8 cellular contexts compared by ENCODE assay signal in the genomic region with DNA sequence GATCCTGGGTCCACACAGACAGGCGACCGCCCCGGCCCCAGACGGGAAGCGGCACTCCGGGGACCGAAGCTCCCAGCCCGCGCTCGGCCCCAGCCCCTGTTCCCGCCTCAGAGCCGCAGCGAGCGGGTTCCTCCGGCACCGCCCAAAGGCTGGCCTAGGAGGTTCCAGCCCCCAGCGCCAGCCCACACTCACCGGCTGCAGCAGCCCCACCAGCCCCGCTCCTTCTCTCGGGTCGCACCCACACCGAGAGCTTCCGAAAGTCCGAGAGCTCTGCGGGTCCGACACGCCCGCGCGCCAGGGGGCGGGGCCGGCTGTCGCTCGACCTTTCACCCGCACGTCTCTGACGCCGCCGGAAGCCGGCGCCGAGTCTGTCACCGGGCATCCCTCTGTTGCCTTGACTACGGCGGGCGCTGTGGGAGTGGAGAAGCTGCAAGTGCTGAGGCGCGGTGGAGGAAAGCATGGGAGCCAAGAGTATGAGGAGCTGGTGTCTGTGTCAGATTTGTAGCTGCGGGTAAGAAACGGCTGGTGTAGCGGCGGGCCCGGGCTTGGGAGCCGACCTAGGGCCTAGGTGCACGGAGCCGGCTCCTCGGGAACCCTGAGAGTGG. TPM values are rescaled to one million over a fixed set of nuclear protein-coding genes. Genes with fewer than 3 reads are reported as not detected.
DNase-seq lines count a peak whose midpoint lies in the region; ATAC-seq and TF ChIP-seq lines count a peak whose summit lies in the region.

A gene (minus strand): TSS at position 313 of the 605 bp plus-strand sequence. CDS start 956 bp downstream, outside the sequence.
A gene with protein sequence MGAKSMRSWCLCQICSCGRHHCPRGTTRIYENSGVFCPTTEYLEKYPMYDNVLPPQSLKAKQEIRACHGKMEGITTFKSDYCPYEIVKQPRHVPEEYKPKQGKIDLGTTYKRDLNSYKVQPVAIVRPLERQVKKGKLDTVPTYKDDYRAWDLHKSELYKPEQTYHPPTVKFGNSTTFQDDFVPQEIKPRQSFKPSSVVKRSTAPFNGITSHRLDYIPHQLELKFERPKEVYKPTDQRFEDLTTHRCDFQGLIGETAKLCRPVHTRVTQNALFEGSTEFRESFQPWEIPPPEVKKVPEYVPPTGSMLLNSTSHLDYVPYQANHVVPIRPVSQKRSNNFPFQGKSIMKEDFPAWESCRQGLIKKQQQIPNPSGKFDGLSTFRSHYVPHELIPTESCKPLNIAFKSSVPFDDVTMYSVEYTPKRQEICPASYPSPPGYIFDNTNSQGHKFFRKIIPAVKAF (plus strand): TSS at position 397 of the 605 bp plus-strand sequence. CDS start 62 bp downstream, at position 459.

- no peaks in the 10 kb centered on the region for H3K27me3 Mint-ChIP-seq in activated B cell treated with CpG ODN at 0.5 μM for 24 hours
- no peaks in the 10 kb centered on the region for H3K27me3 Mint-ChIP-seq in central memory CD8-positive, alpha-beta T cell

- H3K4me3 ChIP-seq in AG04450 (ENCODE audit: low read depth, low read length), result peak within 1 kb of the TSS; percentile 78

- CTCF ChIA-PET in AG04450 (lab: Charles Lee) (interaction anchor here (0.6 to 1.7 kb wide), 3 partner anchors 13 to 852 kb away, joined by 3 to 4 read pairs (median 4); no protein-coding TSS in a partner anchor), activated B cell treated with CpG ODN at 0.5 μM for 24 hours (lab: Charles Lee) (no interaction called here)

- no peaks in the 10 kb centered on the region; the same call in 1 of the 2 replicates for H3K9me3 ChIP-seq in AG04450 (ENCODE audit: control insufficient read depth, insufficient read depth, low read length)

- H3K27ac Mint-ChIP-seq in activated B cell treated with CpG ODN at 0.5 μM for 24 hours, result peak within 1 kb of the TSS; percentile 85
- H3K27ac Mint-ChIP-seq in central memory CD8-positive, alpha-beta T cell (ENCODE audit: low read depth), result peak within 1 kb of the TSS; percentile 92

- peaks cover 51% of the 10 kb centered on the region for H3K4me1 Mint-ChIP-seq in activated B cell treated with CpG ODN at 0.5 μM for 24 hours
- H3K4me1 Mint-ChIP-seq in central memory CD8-positive, alpha-beta T cell, result peaks cover 40% of the 10 kb centered on the region

- DNase-seq in AG04450 (ENCODE audit: low read depth, low spot score) (peak; percentile 30), NCI-H2227 (lab: John Stamatoyannopoulos, UW; ENCODE audit: unreplicated experiment) (peak; percentile 90), activated B cell treated with CpG ODN at 0.5 μM for 24 hours (peak; percentile 86), iris pigment epithelial cell (ENCODE audit: low read depth) (peak; percentile 87)
- peak; percentile 77 to 85 for DNase-seq in central memory CD8-positive, alpha-beta T cell (ENCODE audit: low spot score in 2 of 2)
- DNase-seq in stimulated activated CD4-positive, alpha-beta T cell treated with anti-CD3 and anti-CD28 coated beads, Interleukin-12 subunit alpha, Interleukin-12 subunit beta, amount 100 ng/mL, for 4 hours, result peak; percentile 91

- POLR2A ChIA-PET in AG04450 (lab: Yijun Ruan, JAX), result no interaction called here
- POLR2A ChIA-PET in activated B cell treated with CpG ODN at 0.5 μM for 24 hours (lab: Charles Lee), result interaction anchor here (0.7 to 1.8 kb wide), 5 partner anchors 11 to 1262 kb away, joined by 3 to 7 read pairs (median 3); a partner anchor contains a TSS

- H3K27ac ChIP-seq in AG04450 (ENCODE audit: low read depth, low read length), result peak within 1 kb of the TSS; percentile 34

- H3K9me3 Mint-ChIP-seq in activated B cell treated with CpG ODN at 0.5 μM for 24 hours, result no peaks in the 10 kb centered on the region
- no peaks in the 10 kb centered on the region for H3K9me3 Mint-ChIP-seq in central memory CD8-positive, alpha-beta T cell

- peak; percentile 83 for ATAC-seq in GM18873 (IDR thresholded peaks at IDR 0.05; ENCODE audit: low FRiP score, unreplicated experiment)
- peak; percentile 92 for ATAC-seq in HG03135 (IDR thresholded peaks at IDR 0.05; ENCODE audit: unreplicated experiment)
- ATAC-seq in activated B cell treated with CpG ODN at 0.5 μM for 24 hours (ENCODE audit: low read depth), result peak; percentile 93
- ATAC-seq in central memory CD8-positive, alpha-beta T cell (replicated peaks; ENCODE audit: extremely low read depth, poor library complexity, severe bottlenecking), result peak; percentile 93

- H3K4me3 Mint-ChIP-seq in activated B cell treated with CpG ODN at 0.5 μM for 24 hours, result peak within 1 kb of the TSS; percentile 97
- peak within 1 kb of the TSS; percentile 93 for H3K4me3 Mint-ChIP-seq in central memory CD8-positive, alpha-beta T cell

- H3K36me3 Mint-ChIP-seq in activated B cell treated with CpG ODN at 0.5 μM for 24 hours (ENCODE audit: low read depth), result peaks cover 25% of the 10 kb centered on the region
- peaks cover 17% of the 10 kb centered on the region for H3K36me3 Mint-ChIP-seq in central memory CD8-positive, alpha-beta T cell (ENCODE audit: insufficient read depth)

- no peaks in the 10 kb centered on the region for H3K27me3 ChIP-seq in AG04450 (ENCODE audit: control insufficient read depth, insufficient read depth, low read length)

- TF ChIP-seq CTCF in AG04450 (IDR thresholded peaks at IDR 0.05; ENCODE audit: low read depth, low read length) (no peak), activated B cell treated with CpG ODN at 0.5 μM for 24 hours (IDR thresholded peaks at IDR 0.05) (no peak)

- intact Hi-C loops in activated B cell treated with CpG ODN at 0.5 μM for 24 hours (cut with micrococcal nuclease), result loop anchor here (2.0 kb wide), 1 partner anchor 278 kb away; a partner anchor contains a TSS

RNA-seq across cellular contexts. Expression of the first gene that starts in this region (rescaled TPM):
- 15.3 and 19.3 TPM in 2 replicates for polyA plus RNA-seq in AG04450 (2011; rRNA removed)
- polyA minus RNA-seq in AG04450 (2011; rRNA and poly(A)+ RNA removed), result 19.4 and 19.5 TPM in 2 replicates
- 18.1 and 19.0 TPM in 2 replicates for total RNA-seq in activated B cell treated with CpG ODN at 0.5 μM for 24 hours

RNA-seq across cellular contexts. Expression of the second gene that starts in this region (rescaled TPM):
- 3.5 and 3.6 TPM in 2 replicates for polyA plus RNA-seq in AG04450 (2011; rRNA removed)
- polyA minus RNA-seq in AG04450 (2011; rRNA and poly(A)+ RNA removed), result 2.4 and 3.9 TPM in 2 replicates
- total RNA-seq in activated B cell treated with CpG ODN at 0.5 μM for 24 hours, result 15.2 and 24.9 TPM in 2 replicates

Comparison
In these comparisons a context has a peak if more than half of its experiments do, and no peak if none do; other contexts are left out.
1. Peak in every context shown above with its lines: DNase-seq, ATAC-seq, H3K4me3 ChIP-seq and H3K27ac ChIP-seq.
2. DNase-seq: peak in every context shown above with its lines; median percentile 91 in stimulated activated CD4-positive, alpha-beta T cell treated with anti-CD3 and anti-CD28 coated beads, Interleukin-12 subunit alpha, Interleukin-12 subunit beta, amount 100 ng/mL, for 4 hours; 90 in NCI-H2227; 87 in iris pigment epithelial cell; 86 in activated B cell treated with CpG ODN at 0.5 μM for 24 hours; 81 in central memory CD8-positive, alpha-beta T cell; 30 in AG04450.